10 cellular contexts compared by ENCODE assay signal in the genomic region with DNA sequence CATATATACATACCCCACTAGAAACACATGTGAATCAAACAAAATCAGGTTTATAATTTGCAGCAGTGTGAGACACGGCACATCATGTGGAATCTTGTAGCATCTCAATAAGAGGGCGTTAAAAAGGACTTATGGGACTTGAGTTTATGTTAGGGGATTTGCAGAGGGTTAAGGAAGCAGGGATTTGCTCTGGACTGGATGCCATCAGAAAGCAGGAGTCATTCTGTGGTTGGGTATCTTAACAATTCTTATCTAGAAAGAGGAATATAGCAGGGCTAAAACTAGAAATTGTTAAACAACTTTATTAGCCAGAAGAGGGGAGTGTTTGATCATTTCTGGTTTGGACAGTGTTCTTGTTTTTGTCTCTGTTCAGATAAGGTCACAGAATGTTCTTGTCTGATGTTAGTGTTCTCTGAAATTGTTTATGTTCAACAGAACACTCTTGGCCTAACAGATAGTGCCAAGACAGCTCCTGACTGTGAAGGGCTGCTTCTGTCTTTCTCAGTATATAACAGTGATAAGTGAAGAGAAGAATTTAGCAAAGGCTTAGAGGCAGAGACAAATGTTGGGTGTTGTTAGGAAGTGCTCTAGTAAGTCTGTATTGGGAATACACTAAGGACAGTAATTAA. TPM values are rescaled to one million over a fixed set of nuclear protein-coding genes. Genes with fewer than 3 reads are reported as not detected.
DNase-seq lines count a peak whose midpoint lies in the region; ATAC-seq and TF ChIP-seq lines count a peak whose summit lies in the region.
"Had no signal": no experiment of that assay in that cellular context is flagged by ENCODE, and none has a peak within 500 bp of the region (broad histone marks: within the 10 kb centered on the region; RNA-seq: fewer than 3 reads in every experiment).

No MANE protein-coding gene starts in this region.

- ATAC-seq in GM21367 (IDR thresholded peaks at IDR 0.05; ENCODE audit: unreplicated experiment): no peak
- no peak for ATAC-seq in GM18511 (IDR thresholded peaks at IDR 0.05; ENCODE audit: unreplicated experiment)

- H4K20me1 ChIP-seq in fibroblast of lung (ENCODE audit: control insufficient read depth, extremely low read depth, insufficient read depth, low read length): no peaks in the 10 kb centered on the region

- H3K4me1 ChIP-seq in fibroblast of lung (ENCODE audit: control insufficient read depth, extremely low read depth, insufficient read depth, low read length): no peaks in the 10 kb centered on the region

- no peaks in the 10 kb centered on the region for H3K36me3 ChIP-seq in fibroblast of lung (ENCODE audit: control insufficient read depth, insufficient read depth, low read length)

- H3K4me2 ChIP-seq in fibroblast of lung (ENCODE audit: extremely low read depth, insufficient read depth, low read length): no peak overlapping the region

- no peaks in the 10 kb centered on the region for H3K79me2 ChIP-seq in fibroblast of lung (ENCODE audit: control insufficient read depth, insufficient read depth, low read length)

- TF ChIP-seq CTCF in fibroblast of lung (conservative IDR thresholded peaks at IDR 0.05 in 1 of 2, IDR thresholded peaks at IDR 0.05 in 1 of 2; ENCODE audit: low read depth in 1 of 2, low read length in 2 of 2) (no peak), retinal pigment epithelial cell (conservative IDR thresholded peaks at IDR 0.05; ENCODE audit: low read depth, low read length) (peak; percentile 7)

- H3K9me3 ChIP-seq in fibroblast of lung (ENCODE audit: control insufficient read depth, insufficient read depth, low read depth, low read length): no peaks in the 10 kb centered on the region

- H3K4me3 ChIP-seq in fibroblast of lung (replicated peaks in 1 of 4; ENCODE audit: control extremely low read depth in 1 of 4, insufficient read depth in 1 of 4, low read depth in 3 of 4, low read length in 4 of 4) (no peak overlapping the region), retinal pigment epithelial cell (ENCODE audit: low read length) (no peak overlapping the region)

- DNase-seq in GM04504 (ENCODE audit: low read depth) (peak; percentile 2), RPMI7951 (ENCODE audit: low read depth) (peak; percentile 2), fibroblast of lung (ENCODE audit: low read depth in 2 of 2) (peak; percentile 20 to 54), retinal pigment epithelial cell (ENCODE audit: low read depth) (no peak), retina (no peak)
- DNase-seq in activated CD8-positive, alpha-beta memory T cell treated with anti-CD3 and anti-CD28 coated beads, Interleukin-2, amount 50 U/mL, for 4 hours: no peak
- DNase-seq: NCI-H2081 treated with DMSO at 0.1 percent for 48 hours had no signal

- H2AFZ ChIP-seq in fibroblast of lung (ENCODE audit: low read length): no peak overlapping the region

- H3K27me3 ChIP-seq in fibroblast of lung (ENCODE audit: control insufficient read depth, insufficient read depth, low read length): no peaks in the 10 kb centered on the region

- no peak overlapping the region for H3K27ac ChIP-seq in fibroblast of lung (ENCODE audit: insufficient read depth, low read length)

- H3K9ac ChIP-seq in fibroblast of lung (ENCODE audit: insufficient read depth, low read length): no peak overlapping the region

RNA-seq across cellular contexts. Expression of a gene that starts 39.2 kb away (rescaled TPM):
- total RNA-seq in RPMI7951 (2014; rRNA removed; shearing (Covaris generic)): 0.24 and 0.29 TPM in 2 replicates
- total RNA-seq in fibroblast of lung: not detected in 2 replicates
- not detected in 2 replicates for polyA plus RNA-seq in fibroblast of lung
- not detected in 2 replicates for polyA plus RNA-seq in fibroblast of lung (2012)
- polyA minus RNA-seq in fibroblast of lung (ENCODE audit: low replicate concordance): not detected in 2 replicates
- polyA plus RNA-seq: adipose tissue had no signal

Comparison
In these comparisons a context has a peak if more than half of its experiments do, and no peak if none do; other contexts are left out.
1. DNase-seq: peak in GM04504 (single experiment), RPMI7951 (single experiment) and fibroblast of lung (2 of 2); none in retinal pigment epithelial cell (single experiment), retina (single experiment) and activated CD8-positive, alpha-beta memory T cell treated with anti-CD3 and anti-CD28 coated beads, Interleukin-2, amount 50 U/mL, for 4 hours (single experiment).